In genomic region chr6:80214436-80215022, GRCh38 we compare ENCODE assay signal across 1 cellular context.
TF ChIP-seq lines count a peak whose summit lies in the region.

No MANE protein-coding gene starts in this region.

TF ChIP-seq in liver, 16 proteins besides CTCF, POLR2A, EP300 and RAD21 (continued from another document):
- TF ChIP-seq REST (IDR thresholded peaks at IDR 0.05) (no peak), ATF3 (IDR thresholded peaks at IDR 0.05) (no peak), RXRA (IDR thresholded peaks at IDR 0.05) (no peak), HNF4G (IDR thresholded peaks at IDR 0.05) (no peak)
